In the genomic region with DNA sequence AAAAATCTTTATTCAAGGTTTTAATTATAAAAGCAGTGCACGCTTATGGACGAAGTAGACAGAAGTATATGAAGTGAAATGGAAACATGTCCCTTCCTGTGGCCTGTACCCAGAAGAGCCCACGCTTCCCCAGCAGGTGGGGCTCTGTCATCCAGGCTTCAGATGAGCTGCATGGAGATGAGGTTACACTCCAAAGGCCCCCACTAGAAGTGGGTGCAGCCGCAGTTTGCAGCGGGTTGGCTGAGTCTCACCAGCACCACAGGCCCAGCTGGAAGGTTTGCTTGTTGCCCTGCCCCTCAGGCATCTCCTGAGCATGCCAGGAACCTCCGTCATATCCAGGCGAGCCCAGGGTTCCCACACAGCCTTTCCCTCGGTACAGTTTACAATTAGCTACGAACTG, we compare ENCODE assay signal across 10 cellular contexts. TPM values are rescaled to one million over a fixed set of nuclear protein-coding genes. Genes with fewer than 3 reads are reported as not detected.
DNase-seq lines count a peak whose midpoint lies in the region; ATAC-seq, FAIRE-seq and TF ChIP-seq lines count a peak whose summit lies in the region.
"Had no signal": no experiment of that assay in that cellular context is flagged by ENCODE, and none has a peak within 500 bp of the region (broad histone marks: within the 10 kb centered on the region; RNA-seq: fewer than 3 reads in every experiment).

No MANE protein-coding gene starts in this region.

- H3K27ac Mint-ChIP-seq in nephron progenitor cell = no peak overlapping the region
- H3K27ac Mint-ChIP-seq: naive B cell had no signal

- no peak for TF ChIP-seq POLR2A in A549 (IDR thresholded peaks at IDR 0.05; ENCODE audit: low read length)

- H3K4me3 Mint-ChIP-seq in nephron progenitor cell = no peak overlapping the region
- H3K4me3 Mint-ChIP-seq: naive B cell had no signal

- TF ChIP-seq RAD21 in A549 (conservative IDR thresholded peaks at IDR 0.05 in 1 of 2, IDR thresholded peaks at IDR 0.05 in 1 of 2) = peak; percentile 33 to 43

- FAIRE-seq in A549 (lab: Jason Lieb, UNC) = no peak

- TF ChIP-seq CTCF in A549 (IDR thresholded peaks at IDR 0.05) = peak; percentile 32
- peak; percentile 31 for TF ChIP-seq CTCF in GM12864 (IDR thresholded peaks at IDR 0.05; ENCODE audit: low read depth, low read length, missing control alignments)
- TF ChIP-seq CTCF in PC-3 (conservative IDR thresholded peaks at IDR 0.05; ENCODE audit: low read depth, low read length) = peak; percentile 50
- peak; percentile 26 for TF ChIP-seq CTCF in hepatocyte (IDR thresholded peaks at IDR 0.05; ENCODE audit: poor library complexity)
- no peak for TF ChIP-seq CTCF in nephron progenitor cell (IDR thresholded peaks at IDR 0.05)

- no peak overlapping the region for H3K9ac ChIP-seq in PC-3 (ENCODE audit: low read length)

- H3K27me3 ChIP-seq in PC-3 (ENCODE audit: low read length) (peaks cover 17% of the 10 kb centered on the region), hepatocyte (no peaks in the 10 kb centered on the region), aorta (ENCODE audit: control insufficient read depth in 1 of 2, insufficient read depth in 2 of 2, low read length in 1 of 2) (no peaks in the 10 kb centered on the region)

- H2AFZ ChIP-seq in PC-3 (ENCODE audit: low read length) (no peak overlapping the region), hepatocyte (no peak overlapping the region)

- H4K20me1 ChIP-seq in PC-3 (ENCODE audit: low read length) (no peaks in the 10 kb centered on the region), hepatocyte (ENCODE audit: insufficient read depth, poor library complexity, severe bottlenecking) (no peaks in the 10 kb centered on the region)

- intact Hi-C loops in PC-3 (cut with micrococcal nuclease) (no loop called here), aorta (cut with DNase I) (no loop called here)

- peaks cover 7% of the 10 kb centered on the region for H3K9me3 Mint-ChIP-seq in nephron progenitor cell

- no TSS peak for BruUV-seq in PC-3 (replicated peaks; lab: Mats Ljungman, UMichigan)

- H3K27ac ChIP-seq in A549 = no peak overlapping the region
- H3K27ac ChIP-seq in PC-3 (ENCODE audit: low read length) = no peak overlapping the region
- no peak overlapping the region for H3K27ac ChIP-seq in hepatocyte
- no peak overlapping the region for H3K27ac ChIP-seq in aorta (ENCODE audit: low read depth in 1 of 2, low read length in 2 of 2)

- no peak for TF ChIP-seq EP300 in A549 (IDR thresholded peaks at IDR 0.05)

- WGBS in A549 (ENCODE audit: missing lambda C conversion rate) = 31% methylated on average over 9 of the region's 9 CpGs
- WGBS in hepatocyte (ENCODE audit: low lambda C conversion rate, missing lambda C conversion rate) = 83% methylated on average over 9 of the region's 9 CpGs
- WGBS in aorta, 2 donors = 76 to 80% methylated on average over 9 of the region's 9 CpGs

- H3K4me2 ChIP-seq in A549 = no peak overlapping the region
- no peak overlapping the region for H3K4me2 ChIP-seq in PC-3 (ENCODE audit: low read length)
- no peak overlapping the region for H3K4me2 ChIP-seq in hepatocyte

- H3K9me3 ChIP-seq in A549 = no peaks in the 10 kb centered on the region; the same call in 2 of the 3 replicates
- no peaks in the 10 kb centered on the region for H3K9me3 ChIP-seq in PC-3 (ENCODE audit: low read length)
- H3K9me3 ChIP-seq in hepatocyte (ENCODE audit: low read depth) = no peaks in the 10 kb centered on the region
- no peaks in the 10 kb centered on the region for H3K9me3 ChIP-seq in aorta (ENCODE audit: control insufficient read depth, low read length)

- H3K36me3 ChIP-seq in PC-3 (ENCODE audit: low read depth, low read length) (no peaks in the 10 kb centered on the region), hepatocyte (replicated peaks; ENCODE audit: insufficient read depth, low read depth) (no peaks in the 10 kb centered on the region), aorta (ENCODE audit: control insufficient read depth in 1 of 2, insufficient read depth in 2 of 2, low read length in 1 of 2) (no peaks in the 10 kb centered on the region)

- no peaks in the 10 kb centered on the region for H3K9me2 ChIP-seq in PC-3 (replicated peaks; ENCODE audit: low read length)
- H3K9me2 ChIP-seq in hepatocyte (replicated peaks; ENCODE audit: insufficient read depth) = no peaks in the 10 kb centered on the region

- H3K36me3 Mint-ChIP-seq in nephron progenitor cell (ENCODE audit: low read depth) = no peaks in the 10 kb centered on the region
- H3K36me3 Mint-ChIP-seq: naive B cell had no signal

- CTCF ChIA-PET in A549 (lab: Yijun Ruan, JAX) = interaction anchor here (0.9 to 1.3 kb wide), 5 partner anchors 9 to 293 kb away, joined by 3 to 4 read pairs (median 3); no protein-coding TSS in a partner anchor
- CTCF ChIA-PET in PC-3 (lab: Charles Lee) = interaction anchor here (0.6 to 0.8 kb wide), 2 partner anchors 201 to 1472 kb away, joined by 3 to 6 read pairs; no protein-coding TSS in a partner anchor

- DNase-seq in A549 (ENCODE audit: low read depth in 1 of 2, low spot score in 1 of 2) = peak; percentile 25 to 40
- DNase-seq in GM12864 (ENCODE audit: low read depth) = no peak
- DNase-seq in PC-3 = peak; percentile 38
- no peak for DNase-seq in hepatocyte (ENCODE audit: low spot score)
- no peak for DNase-seq in aorta
- no peak for DNase-seq in nephron progenitor cell
- no peak for DNase-seq in T-helper 9 cell
- DNase-seq: activated gamma-delta T cell, naive B cell had no signal

- H3K4me3 ChIP-seq in A549 (no peak overlapping the region), GM12864 (ENCODE audit: low read depth, low read length) (no peak overlapping the region), PC-3 (ENCODE audit: low read length) (no peak overlapping the region), hepatocyte (no peak overlapping the region), aorta (ENCODE audit: low read length in 2 of 2) (no peak overlapping the region)

- H3K4me1 Mint-ChIP-seq in nephron progenitor cell = peaks cover 5% of the 10 kb centered on the region
- H3K4me1 Mint-ChIP-seq: naive B cell had no signal

- no peaks in the 10 kb centered on the region for H3K4me1 ChIP-seq in A549
- no peaks in the 10 kb centered on the region for H3K4me1 ChIP-seq in PC-3 (ENCODE audit: insufficient read depth, low read length)
- H3K4me1 ChIP-seq in hepatocyte (ENCODE audit: insufficient read depth) = no peaks in the 10 kb centered on the region
- no peaks in the 10 kb centered on the region for H3K4me1 ChIP-seq in aorta (ENCODE audit: control insufficient read depth in 1 of 2, insufficient read depth in 2 of 2, low read length in 2 of 2)

- no peaks in the 10 kb centered on the region for H3F3A ChIP-seq in PC-3 (ENCODE audit: low read length, unreplicated experiment)

- no peaks in the 10 kb centered on the region for H3K79me2 ChIP-seq in PC-3 (ENCODE audit: low read length)
- no peaks in the 10 kb centered on the region for H3K79me2 ChIP-seq in hepatocyte

- peaks cover 25% of the 10 kb centered on the region for H3K27me3 Mint-ChIP-seq in nephron progenitor cell (ENCODE audit: low read depth, poor library complexity)

- POLR2A ChIA-PET in A549 (lab: Yijun Ruan, JAX) = no interaction called here
- POLR2A ChIA-PET in PC-3 (lab: Charles Lee; ENCODE audit: unreplicated experiment) = no interaction called here

- ATAC-seq in A549 = peak; percentile 62 to 84; a peak in 4 of 6 replicates
- ATAC-seq in PC-3 = peak; percentile 81
- ATAC-seq in aorta (ENCODE audit: low FRiP score) = no peak
- ATAC-seq in HG02623 (IDR thresholded peaks at IDR 0.05; ENCODE audit: unreplicated experiment) = no peak

TF ChIP-seq in A549, 52 proteins besides CTCF, POLR2A, EP300 and RAD21:
- TF ChIP-seq SMC3 (IDR thresholded peaks at IDR 0.05) (peak; percentile 35; the same call in 2 of the 3 replicates), HMGXB4 (CRISPR knock-in tag; IDR thresholded peaks at IDR 0.05; ENCODE audit: borderline replicate concordance) (no peak)

RNA-seq across cellular contexts. Expression of gene PRR20G, which starts 33.1 kb away (rescaled TPM):
- polyA plus RNA-seq in A549 (2011; rRNA removed) (not detected in 2 replicates), A549 (2017; fragmentation: RNase III; extraction: RNeasy Plus Mini Kit Qiagen cat#74134 plus additional on column Dnase treatment) (not detected in 3 replicates), hepatocyte (not detected in 2 replicates), aorta (not detected)
- not detected in 2 replicates for polyA plus RNA-seq in A549 (2012; cell fraction: cytosol; rRNA removed)
- not detected in 2 replicates for polyA plus RNA-seq in A549 (2012; cell fraction: nucleus; rRNA removed)
- polyA minus RNA-seq in A549 (2011; rRNA and poly(A)+ RNA removed) = not detected in 2 replicates
- total RNA-seq in PC-3 (2014; rRNA removed) (not detected in 2 replicates), hepatocyte (not detected in 2 replicates), aorta (not detected)

Comparison
In these comparisons a context has a peak if more than half of its experiments do, and no peak if none do; other contexts are left out.
1. ATAC-seq: peak in A549 (2 of 2) and PC-3 (single experiment); none in aorta (single experiment) and HG02623 (single experiment).
2. DNase-seq: peak in A549 (2 of 2) and PC-3 (single experiment); none in GM12864 (single experiment), hepatocyte (single experiment), aorta (0 of 2), nephron progenitor cell (single experiment) and T-helper 9 cell (single experiment).